13 cellular contexts compared by ENCODE assay signal in genomic region chr11:80849253-80849652, GRCh38.
DNase-seq lines count a peak whose midpoint lies in the region; ATAC-seq, FAIRE-seq and TF ChIP-seq lines count a peak whose summit lies in the region.
"Had no signal": no experiment of that assay in that cellular context is flagged by ENCODE, and none has a peak within 500 bp of the region (broad histone marks: within the 10 kb centered on the region; RNA-seq: fewer than 3 reads in every experiment).

No MANE protein-coding gene starts in this region.

- DNase-seq in GM12878 (ENCODE audit: low read depth, low spot score) (peak; percentile 51), GM23338 (ENCODE audit: low spot score) (no peak), mesenteric fat pad (ENCODE audit: low spot score) (no peak), KBM-7 (no peak), AG20443 (ENCODE audit: low spot score) (no peak)
- DNase-seq: activated CD8-positive, alpha-beta memory T cell treated with anti-CD3 and anti-CD28 coated beads for 24 hours; activated gamma-delta T cell; BE2C; H9; NCI-H2171 had no signal

- H3K27me3 Mint-ChIP-seq in GM23338 (ENCODE audit: insufficient read depth, low read depth, poor library complexity) = no peaks in the 10 kb centered on the region

- no TSS peak for BruUV-seq in GM12878 (replicated peaks; lab: Mats Ljungman, UMichigan)

- H3K4me2 ChIP-seq in GM12878 (ENCODE audit: control insufficient read depth, insufficient read depth) (peak overlapping the region; percentile 7; the same call in 1 of the 2 replicates), GM23338 (no peak overlapping the region)

- RAD21 ChIA-PET in GM12878 (lab: Charles Lee; ENCODE audit: unreplicated experiment) = no interaction called here

- H3K4me3 ChIP-seq in GM12878 (no peak overlapping the region), GM23338 (no peak overlapping the region)

- H3K9me3 Mint-ChIP-seq in GM23338 = no peaks in the 10 kb centered on the region
- H3K9me3 Mint-ChIP-seq: H9 had no signal

- TF ChIP-seq CTCF in GM12878 (IDR thresholded peaks at IDR 0.05 in 2 of 3, conservative IDR thresholded peaks at IDR 0.05 in 1 of 3; ENCODE audit: control insufficient read depth in 2 of 3, extremely low read depth in 1 of 3, insufficient read depth in 1 of 3, low read depth in 3 of 3, low read length in 3 of 3) (no peak), GM23338 (conservative IDR thresholded peaks at IDR 0.05; ENCODE audit: low read depth in 2 of 2) (no peak)

- H3K36me3 ChIP-seq in GM12878 (ENCODE audit: control insufficient read depth in 2 of 2, insufficient read depth in 2 of 2, low read length in 1 of 2) (no peaks in the 10 kb centered on the region), GM23338 (ENCODE audit: insufficient read depth) (no peaks in the 10 kb centered on the region)
- H3K36me3 ChIP-seq: BE2C had no signal

- peak; percentile 52 for FAIRE-seq in GM12878 (lab: Jason Lieb, UNC)

- H3K36me3 Mint-ChIP-seq in GM23338 (ENCODE audit: low read depth) = no peaks in the 10 kb centered on the region

- no peak overlapping the region for H3K4me3 Mint-ChIP-seq in GM23338
- H3K4me3 Mint-ChIP-seq: H9 had no signal

- 5% methylated on average over 3 of the region's 3 CpGs for WGBS in GM12878 (ENCODE audit: insufficient coverage, insufficient replicate concordance, low lambda C conversion rate, missing lambda C conversion rate)

- H3K4me1 Mint-ChIP-seq in GM23338 = peaks cover 2% of the 10 kb centered on the region; the same call in 1 of the 3 replicates

- CTCF ChIA-PET in GM12878 (lab: Yijun Ruan, JAX) = interaction anchor here (1.0 kb wide), 1 partner anchor 9 kb away, joined by 3 read pairs; no protein-coding TSS in a partner anchor

- POLR2A ChIA-PET in GM12878 (lab: Charles Lee) = no interaction called here

- H3K4me1 ChIP-seq in GM12878 (ENCODE audit: control insufficient read depth, insufficient read depth, low read length) (peaks cover 5% of the 10 kb centered on the region; the same call in 1 of the 2 replicates), GM23338 (ENCODE audit: insufficient read depth) (no peaks in the 10 kb centered on the region)
- H3K4me1 ChIP-seq: BE2C had no signal

- H2AFZ ChIP-seq in GM12878 (ENCODE audit: control insufficient read depth, low read depth, low read length) = no peak overlapping the region
- H2AFZ ChIP-seq in GM23338 = no peak overlapping the region

- no peaks in the 10 kb centered on the region for H4K20me1 ChIP-seq in GM12878 (ENCODE audit: control insufficient read depth, insufficient read depth)
- H4K20me1 ChIP-seq in GM23338 (replicated peaks; ENCODE audit: insufficient read depth) = no peaks in the 10 kb centered on the region

- no peaks in the 10 kb centered on the region for H3F3A ChIP-seq in GM23338 (replicated peaks; ENCODE audit: low read depth)

- SMC1A ChIA-PET in GM12878 (lab: Charles Lee; ENCODE audit: uncharacterized antibody, unreplicated experiment) = interaction anchor here (1.8 to 3.1 kb wide), 3 partner anchors 10 to 25 kb away, joined by 7 to 15 read pairs (median 10); no protein-coding TSS in a partner anchor

- ATAC-seq in GM18858 (IDR thresholded peaks at IDR 0.05; ENCODE audit: unreplicated experiment) (peak; percentile 51), GM21529 (IDR thresholded peaks at IDR 0.05; ENCODE audit: unreplicated experiment) (peak; percentile 41), HG03066 (IDR thresholded peaks at IDR 0.05; ENCODE audit: low read depth, unreplicated experiment) (peak; percentile 49), GM12878 (peak; percentile 78), GM23338 (no peak)

- no peak overlapping the region for H3K9ac ChIP-seq in GM12878 (ENCODE audit: control insufficient read depth, insufficient read depth, low read length)

- in situ Hi-C loops in GM12878 (cut with MboI) (no loop called here), KBM-7 (cut with MboI; ENCODE audit: low pct_unique_long_range_greater_than_20kb, low sequenced_read_pairs) (no loop called here)

- no peak overlapping the region; the same call in 1 of the 2 replicates for H3K27ac Mint-ChIP-seq in GM23338
- H3K27ac Mint-ChIP-seq: H9 had no signal

- intact Hi-C loops in GM12878 (cut with micrococcal nuclease; ENCODE audit: unreplicated experiment) = no loop called here

- H3K27me3 ChIP-seq in GM12878 (replicated peaks in 1 of 2; ENCODE audit: control insufficient read depth in 2 of 2, insufficient read depth in 2 of 2, low read length in 1 of 2) (no peaks in the 10 kb centered on the region), GM23338 (ENCODE audit: insufficient read depth) (no peaks in the 10 kb centered on the region)
- H3K27me3 ChIP-seq: BE2C had no signal

- H3K27ac ChIP-seq in GM12878 (ENCODE audit: control insufficient read depth, insufficient read depth) (no peak overlapping the region), GM23338 (ENCODE audit: low read depth) (no peak overlapping the region)

- no peaks in the 10 kb centered on the region; the same call in 1 of the 2 replicates for H3K9me2 ChIP-seq in GM23338 (ENCODE audit: insufficient read depth)

- no peak for TF ChIP-seq POLR2A in GM12878 (IDR thresholded peaks at IDR 0.05; ENCODE audit: low read depth, low read length)

- no peak for TF ChIP-seq RAD21 in GM12878 (IDR thresholded peaks at IDR 0.05; ENCODE audit: insufficient read depth, low read depth, low read length)

- no peak for TF ChIP-seq EP300 in GM12878 (IDR thresholded peaks at IDR 0.05; ENCODE audit: borderline replicate concordance in 1 of 2, control insufficient read depth in 1 of 2, low read depth in 2 of 2, low read length in 2 of 2)

- no peaks in the 10 kb centered on the region for H3K9me3 ChIP-seq in GM12878 (replicated peaks; ENCODE audit: control insufficient read depth, insufficient read depth, low read length)
- H3K9me3 ChIP-seq: BE2C had no signal

- H3K79me2 ChIP-seq in GM12878 (ENCODE audit: control insufficient read depth, insufficient read depth, low read length) (no peaks in the 10 kb centered on the region), GM23338 (replicated peaks; ENCODE audit: insufficient read depth) (no peaks in the 10 kb centered on the region)

TF ChIP-seq in GM12878, 131 proteins besides CTCF, POLR2A, EP300 and RAD21 (continues in another document):
- TF ChIP-seq JUNB (IDR thresholded peaks at IDR 0.05) (peak; percentile 53; the same call in 1 of the 2 replicates), IRF4 (IDR thresholded peaks at IDR 0.05; ENCODE audit: low read depth, low read length) (0 out of 2 replicates have a peak, but pooled peaks have one; percentile 11), IKZF2 (IDR thresholded peaks at IDR 0.05) (peak; percentile 27 to 48; a peak in 2 of 4 replicates), CREM (IDR thresholded peaks at IDR 0.05; ENCODE audit: low read depth) (peak; percentile 38; the same call in 1 of the 2 replicates), WRNIP1 (IDR thresholded peaks at IDR 0.05; ENCODE audit: borderline replicate concordance, low read depth, low read length) (no peak), MTA2 (IDR thresholded peaks at IDR 0.05; ENCODE audit: low read depth) (0 out of 2 replicates have a peak, but pooled peaks have one; percentile 12), BCL11A (IDR thresholded peaks at IDR 0.05; ENCODE audit: low read depth, low read length) (peak; percentile 22; the same call in 1 of the 2 replicates), NRF1 (conservative IDR thresholded peaks at IDR 0.05; ENCODE audit: low read depth, low read length) (no peak), ZZZ3 (IDR thresholded peaks at IDR 0.05; ENCODE audit: control insufficient read depth, insufficient read length, low read depth) (no peak), RUNX3 (IDR thresholded peaks at IDR 0.05; ENCODE audit: low read length) (peak; percentile 92), NFIC (IDR thresholded peaks at IDR 0.05; ENCODE audit: low read depth, low read length) (peak; percentile 73), FOXM1 (IDR thresholded peaks at IDR 0.05; ENCODE audit: low read depth, low read length) (0 out of 2 replicates have a peak, but pooled peaks have one; percentile 27), IKZF1 (conservative IDR thresholded peaks at IDR 0.05) (peak; percentile 41), PAX5 (IDR thresholded peaks at IDR 0.05; ENCODE audit: borderline replicate concordance, low read depth, low read length) (peak; percentile 96)

TF ChIP-seq in GM23338, 12 proteins besides CTCF, POLR2A, EP300 and RAD21 (continues in another document):
- TF ChIP-seq POLR2AphosphoS5 (IDR thresholded peaks at IDR 0.05; ENCODE audit: low read depth) (no peak), NANOG (IDR thresholded peaks at IDR 0.05; ENCODE audit: borderline replicate concordance) (no peak), EZH2 (IDR thresholded peaks at IDR 0.05; ENCODE audit: low read depth, unreplicated experiment) (no peak), ETS1 (IDR thresholded peaks at IDR 0.05) (no peak), CREB1 (CRISPR knock-in tag; IDR thresholded peaks at IDR 0.05; ENCODE audit: low read depth) (no peak), ZNF331 (CRISPR knock-in tag; IDR thresholded peaks at IDR 0.05; ENCODE audit: low read depth) (no peak)
